In genomic region chr12:42458575-42458974, GRCh38 we compare ENCODE assay signal across 17 cellular contexts.
DNase-seq lines count a peak whose midpoint lies in the region; ATAC-seq and TF ChIP-seq lines count a peak whose summit lies in the region.
"Had no signal": no experiment of that assay in that cellular context is flagged by ENCODE, and none has a peak within 500 bp of the region (broad histone marks: within the 10 kb centered on the region; RNA-seq: fewer than 3 reads in every experiment).

No MANE protein-coding gene starts in this region.

- H3K36me3 ChIP-seq in DND-41 (ENCODE audit: insufficient read depth, low read length) = no peaks in the 10 kb centered on the region
- H3K36me3 ChIP-seq in HCT116 (ENCODE audit: control insufficient read depth in 1 of 2, insufficient read depth in 2 of 2, low read length in 2 of 2) = no peaks in the 10 kb centered on the region
- peaks cover 10% of the 10 kb centered on the region; the same call in 1 of the 2 replicates for H3K36me3 ChIP-seq in OCI-LY1 (ENCODE audit: insufficient read depth, low read length)

- CTCF ChIA-PET in HCT116 (lab: Charles Lee) = no interaction called here

- H3K9me3 Mint-ChIP-seq in naive B cell = no peaks in the 10 kb centered on the region
- H3K9me3 Mint-ChIP-seq: CD4-positive, CD25-positive, alpha-beta regulatory T cell; CD8-positive, alpha-beta memory T cell had no signal

- H4K20me1 ChIP-seq in DND-41 (ENCODE audit: insufficient read depth, low read length) = no peaks in the 10 kb centered on the region
- no peaks in the 10 kb centered on the region for H4K20me1 ChIP-seq in HCT116 (ENCODE audit: insufficient read depth)
- no peaks in the 10 kb centered on the region for H4K20me1 ChIP-seq in OCI-LY1 (ENCODE audit: insufficient read depth, low read length)

- H3K36me3 Mint-ChIP-seq in naive B cell (peaks cover 17% of the 10 kb centered on the region in 2 donors), T-helper 17 cell (ENCODE audit: low read depth) (peaks cover 2% of the 10 kb centered on the region)
- H3K36me3 Mint-ChIP-seq: CD4-positive, CD25-positive, alpha-beta regulatory T cell had no signal

- H3K9me2 ChIP-seq in HCT116 (ENCODE audit: insufficient read depth) (no peaks in the 10 kb centered on the region), OCI-LY1 (ENCODE audit: low read depth, low read length) (no peaks in the 10 kb centered on the region)

- TF ChIP-seq POLR2A in HCT116 (IDR thresholded peaks at IDR 0.05; ENCODE audit: borderline replicate concordance, extremely low read depth, insufficient read depth, insufficient read length) = no peak

- no peak overlapping the region for H3K9ac ChIP-seq in DND-41 (ENCODE audit: low read depth, low read length)
- no peak overlapping the region for H3K9ac ChIP-seq in HCT116 (ENCODE audit: low read length)
- H3K9ac ChIP-seq in OCI-LY1 (ENCODE audit: low read length) = no peak overlapping the region

- H3K4me1 Mint-ChIP-seq in naive B cell (peaks cover 22 to 48% (median 46%) of the 10 kb centered on the region in 3 donors), T-helper 17 cell (no peaks in the 10 kb centered on the region)
- H3K4me1 Mint-ChIP-seq: CD4-positive, CD25-positive, alpha-beta regulatory T cell; CD8-positive, alpha-beta memory T cell had no signal

- H3K27me3 ChIP-seq in DND-41 (ENCODE audit: insufficient read depth, low read length, poor library complexity) = peaks cover 4% of the 10 kb centered on the region
- no peaks in the 10 kb centered on the region for H3K27me3 ChIP-seq in HCT116 (ENCODE audit: insufficient read depth, low read length)
- H3K27me3 ChIP-seq in OCI-LY1 (ENCODE audit: insufficient read depth, low read length) = no peaks in the 10 kb centered on the region
- H3K27me3 ChIP-seq: BE2C had no signal

- H3K27ac ChIP-seq in DND-41 (ENCODE audit: low read length) (no peak overlapping the region), HCT116 (ENCODE audit: low read depth, low read length) (no peak overlapping the region), OCI-LY1 (ENCODE audit: low read depth, low read length, poor library complexity, severe bottlenecking) (peak overlapping the region; percentile 58)
- H3K27ac ChIP-seq: HL-60 had no signal

- no peak for ATAC-seq in DND-41 (ENCODE audit: insufficient read depth, low read depth)
- ATAC-seq in HCT116 = no peak
- ATAC-seq in naive B cell (ENCODE audit: low read depth in 2 of 2) = no peak
- ATAC-seq in HG03571 (IDR thresholded peaks at IDR 0.05; ENCODE audit: unreplicated experiment) = no peak
- ATAC-seq in T-helper 17 cell = no peak

- H3K9me3 ChIP-seq in DND-41 (ENCODE audit: insufficient read depth, low read length, severe bottlenecking) (no peaks in the 10 kb centered on the region), HCT116 (ENCODE audit: control insufficient read depth in 1 of 2, insufficient read depth in 1 of 2, low read depth in 1 of 2, low read length in 2 of 2) (no peaks in the 10 kb centered on the region), OCI-LY1 (ENCODE audit: low read length) (no peaks in the 10 kb centered on the region), T-helper 17 cell (ENCODE audit: control insufficient read depth, low read length, poor library complexity, severe bottlenecking) (no peaks in the 10 kb centered on the region)
- H3K9me3 ChIP-seq: BE2C, HAP-1 had no signal

- POLR2A ChIA-PET in HCT116 (lab: Charles Lee) = no interaction called here

- BruUV-seq in HCT116 (replicated peaks; lab: Mats Ljungman, UMichigan) = no TSS peak

- H3K79me2 ChIP-seq in DND-41 (ENCODE audit: insufficient read depth, low read length) (no peaks in the 10 kb centered on the region), HCT116 (ENCODE audit: insufficient read depth, low read length) (no peaks in the 10 kb centered on the region), OCI-LY1 (ENCODE audit: insufficient read depth, low read length) (no peaks in the 10 kb centered on the region)

- H3K4me2 ChIP-seq in DND-41 (ENCODE audit: insufficient read depth, low read length) (no peak overlapping the region), HCT116 (ENCODE audit: low read length) (no peak overlapping the region), OCI-LY1 (ENCODE audit: low read length) (no peak overlapping the region)

- TF ChIP-seq RAD21 in HCT116 (IDR thresholded peaks at IDR 0.05; ENCODE audit: low read depth) = peak; percentile 3; the same call in 1 of the 2 replicates

- peak; percentile 5 for TF ChIP-seq CTCF in DND-41 (IDR thresholded peaks at IDR 0.05; ENCODE audit: borderline replicate concordance, extremely low read depth, low read length, poor library complexity, severe bottlenecking)
- peak in 1 of 3 experiments; percentile 17; a peak in 2 of 6 replicates for TF ChIP-seq CTCF in HCT116 (IDR thresholded peaks at IDR 0.05 in 2 of 3, conservative IDR thresholded peaks at IDR 0.05 in 1 of 3; ENCODE audit: borderline replicate concordance in 1 of 3, insufficient read depth in 1 of 3, low read depth in 2 of 3, low read length in 2 of 3)
- TF ChIP-seq CTCF in OCI-LY1 (IDR thresholded peaks at IDR 0.05; ENCODE audit: low read length) = no peak; the same call in 1 of the 2 replicates

- intact Hi-C loops in HCT116 (cut with micrococcal nuclease) = no loop called here

- no peaks in the 10 kb centered on the region for H3F3A ChIP-seq in OCI-LY1 (ENCODE audit: insufficient read depth, low read length)

- H3K4me1 ChIP-seq in DND-41 (ENCODE audit: insufficient read depth, low read length) (no peaks in the 10 kb centered on the region), HCT116 (ENCODE audit: control insufficient read depth in 1 of 2, insufficient read depth in 2 of 2, low read length in 2 of 2) (no peaks in the 10 kb centered on the region), OCI-LY1 (ENCODE audit: insufficient read depth, low read length, severe bottlenecking) (peaks cover 38% of the 10 kb centered on the region)
- H3K4me1 ChIP-seq: BE2C, HAP-1 had no signal

- H3K4me3 ChIP-seq in DND-41 (ENCODE audit: low read depth in 1 of 2, low read length in 2 of 2) (no peak overlapping the region), HCT116 (replicated peaks in 1 of 2; ENCODE audit: low read depth in 1 of 2, low read length in 2 of 2) (no peak overlapping the region), OCI-LY1 (ENCODE audit: low read depth, low read length, poor library complexity, severe bottlenecking) (no peak overlapping the region)
- H3K4me3 ChIP-seq: HAP-1 had no signal

- no peak overlapping the region for H2AFZ ChIP-seq in DND-41 (ENCODE audit: low read depth, low read length)
- H2AFZ ChIP-seq in HCT116 (ENCODE audit: low read depth, low read length, poor library complexity, severe bottlenecking) = no peak overlapping the region
- no peak overlapping the region for H2AFZ ChIP-seq in OCI-LY1 (ENCODE audit: low read length)

- RAD21 ChIA-PET in HCT116 (lab: Charles Lee; ENCODE audit: low non-redundant PET in 1 of 2, low total read pairs in 2 of 2, uncharacterized antibody in 2 of 2, unreplicated experiment in 2 of 2) = no interaction called here

- H3K4me3 Mint-ChIP-seq in naive B cell (no peak overlapping the region), T-helper 17 cell (no peak overlapping the region)
- H3K4me3 Mint-ChIP-seq: CD4-positive, CD25-positive, alpha-beta regulatory T cell; CD8-positive, alpha-beta memory T cell had no signal

- H3K27me3 Mint-ChIP-seq in naive B cell (no peaks in the 10 kb centered on the region), T-helper 17 cell (no peaks in the 10 kb centered on the region)
- H3K27me3 Mint-ChIP-seq: CD4-positive, CD25-positive, alpha-beta regulatory T cell had no signal

- no peak for DNase-seq in DND-41
- DNase-seq in HCT116 (ENCODE audit: low read depth, low spot score) = no peak
- DNase-seq in naive B cell = no peak
- DNase-seq in ureter (ENCODE audit: low spot score) = no peak
- DNase-seq in pons (ENCODE audit: low spot score) = no peak
- no peak for DNase-seq in T-helper 17 cell
- DNase-seq: BE2C; C1 segment of cervical spinal cord; CD4-positive, CD25-positive, alpha-beta regulatory T cell; CD8-positive, alpha-beta memory T cell; COR-L47; DMS 273 treated with DMSO at 0.1 percent for 48 hours; DMS53 had no signal

- peak overlapping the region in 5 of 6 donors; percentile 14 to 69 (median 33) for H3K27ac Mint-ChIP-seq in naive B cell
- no peak overlapping the region for H3K27ac Mint-ChIP-seq in T-helper 17 cell
- H3K27ac Mint-ChIP-seq: CD4-positive, CD25-positive, alpha-beta regulatory T cell had no signal

TF ChIP-seq in HCT116, 20 proteins besides CTCF, POLR2A, EP300 and RAD21:
- TF ChIP-seq EGR1 (IDR thresholded peaks at IDR 0.05; ENCODE audit: low read depth) (no peak), ZBTB33 (IDR thresholded peaks at IDR 0.05; ENCODE audit: extremely low read depth, insufficient replicate concordance, low read length) (no peak), SRF (IDR thresholded peaks at IDR 0.05; ENCODE audit: low read depth) (no peak), MAX (IDR thresholded peaks at IDR 0.05) (no peak), ZFX (IDR thresholded peaks at IDR 0.05) (no peak), ATF3 (IDR thresholded peaks at IDR 0.05) (no peak), EZH2 (IDR thresholded peaks at IDR 0.05) (no peak), POLR2AphosphoS5 (IDR thresholded peaks at IDR 0.05; ENCODE audit: low read depth, low read length) (no peak), ELF1 (IDR thresholded peaks at IDR 0.05; ENCODE audit: borderline replicate concordance, low read depth) (no peak)
